Comparison of ENCODE assay signal across 1 cellular context in genomic region chr22:45251828-45252227, GRCh38.
TF ChIP-seq lines count a peak whose summit lies in the region.

No MANE protein-coding gene starts in this region.

TF ChIP-seq in HepG2, 621 proteins besides CTCF, POLR2A, EP300 and RAD21:
- TF ChIP-seq MAFG (CRISPR knock-in tag; IDR thresholded peaks at IDR 0.05) (no peak), STAG1 (CRISPR knock-in tag; IDR thresholded peaks at IDR 0.05) (peak; percentile 28; the same call in 1 of the 2 replicates)
